ENCODE assay signal across 17 cellular contexts in the genomic region with DNA sequence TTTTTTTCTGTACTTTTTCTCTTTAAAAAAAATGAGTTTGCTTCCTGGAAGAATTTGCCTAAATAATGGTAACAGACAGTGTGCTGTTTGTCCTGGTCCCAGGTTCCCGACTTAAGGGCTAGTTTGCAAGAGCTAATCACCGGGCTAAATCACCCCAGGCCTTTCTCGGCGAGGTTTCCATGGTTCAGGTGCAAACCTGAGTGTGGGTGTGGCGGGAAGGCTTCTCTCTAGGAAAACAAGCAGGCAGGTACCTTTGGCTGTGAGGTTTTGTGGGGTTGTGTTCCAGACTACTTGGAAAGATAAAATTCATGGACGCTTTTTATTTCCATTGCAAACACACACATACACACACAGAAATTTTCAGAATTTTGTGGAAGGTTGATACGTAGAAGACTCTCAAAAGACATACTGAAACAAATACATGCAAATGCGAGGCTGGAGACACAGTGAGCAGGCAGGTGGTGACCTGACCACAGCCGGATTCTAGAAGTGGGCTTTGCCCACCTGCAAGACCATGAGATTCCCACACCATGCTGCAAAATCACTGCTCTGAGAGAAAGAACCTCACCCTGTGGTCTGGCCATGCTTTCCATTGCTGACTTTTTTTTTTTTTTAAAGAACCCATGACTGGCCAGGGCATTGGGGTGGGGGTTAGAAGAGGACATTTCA.
DNase-seq lines count a peak whose midpoint lies in the region; ATAC-seq, FAIRE-seq and TF ChIP-seq lines count a peak whose summit lies in the region.
"Had no signal": no experiment of that assay in that cellular context is flagged by ENCODE, and none has a peak within 500 bp of the region (broad histone marks: within the 10 kb centered on the region; RNA-seq: fewer than 3 reads in every experiment).

No MANE protein-coding gene starts in this region.

- ATAC-seq in GM21367 (IDR thresholded peaks at IDR 0.05; ENCODE audit: unreplicated experiment) = peak; percentile 67
- ATAC-seq in HG03039 (IDR thresholded peaks at IDR 0.05; ENCODE audit: unreplicated experiment) = peak; percentile 76
- no peak for ATAC-seq in GM21515 (IDR thresholded peaks at IDR 0.05; ENCODE audit: unreplicated experiment)
- ATAC-seq in stimulated activated effector memory CD8-positive, alpha-beta T cell treated with anti-CD3 and anti-CD28 coated beads, Interleukin-12 subunit alpha, Interleukin-12 subunit beta, amount 100 ng/mL, for 72 hours = no peak

- no peaks in the 10 kb centered on the region for H3K9me3 Mint-ChIP-seq in stimulated activated effector memory CD8-positive, alpha-beta T cell treated with anti-CD3 and anti-CD28 coated beads, Interleukin-12 subunit alpha, Interleukin-12 subunit beta, amount 100 ng/mL, for 72 hours
- H3K9me3 Mint-ChIP-seq: activated CD4-positive, alpha-beta T cell treated with anti-CD3 and anti-CD28 coated beads, Interleukin-2, amount 10 ng/mL, durations not matched to agents 7 days and 5 days; T-helper 2 cell treated with Interferon-gamma antibody and Interleukin-4, amounts not matched to agents 5 μg/mL and 100 μg/mL, for 36 hours had no signal

- no peak overlapping the region for H3K4me3 ChIP-seq in epithelial cell of esophagus (ENCODE audit: low read length)
- H3K4me3 ChIP-seq: tibial artery had no signal

- H3K4me1 Mint-ChIP-seq in stimulated activated effector memory CD8-positive, alpha-beta T cell treated with anti-CD3 and anti-CD28 coated beads, Interleukin-12 subunit alpha, Interleukin-12 subunit beta, amount 100 ng/mL, for 72 hours = no peaks in the 10 kb centered on the region
- H3K4me1 Mint-ChIP-seq: activated CD4-positive, alpha-beta T cell treated with anti-CD3 and anti-CD28 coated beads, Interleukin-2, amount 10 ng/mL, durations not matched to agents 7 days and 5 days had no signal

- TF ChIP-seq CTCF in epithelial cell of esophagus (IDR thresholded peaks at IDR 0.05; ENCODE audit: insufficient read depth, low read depth, low read length, missing control alignments) (no peak), GM13977 (IDR thresholded peaks at IDR 0.05; ENCODE audit: extremely low read depth, insufficient read depth, missing control alignments) (no peak)

- no peak overlapping the region for H3K4me3 Mint-ChIP-seq in stimulated activated effector memory CD8-positive, alpha-beta T cell treated with anti-CD3 and anti-CD28 coated beads, Interleukin-12 subunit alpha, Interleukin-12 subunit beta, amount 100 ng/mL, for 72 hours
- H3K4me3 Mint-ChIP-seq: activated CD4-positive, alpha-beta T cell treated with anti-CD3 and anti-CD28 coated beads, Interleukin-2, amount 10 ng/mL, durations not matched to agents 7 days and 5 days; T-helper 2 cell treated with Interferon-gamma antibody and Interleukin-4, amounts not matched to agents 5 μg/mL and 100 μg/mL, for 36 hours had no signal

- no peaks in the 10 kb centered on the region for H3K36me3 Mint-ChIP-seq in stimulated activated effector memory CD8-positive, alpha-beta T cell treated with anti-CD3 and anti-CD28 coated beads, Interleukin-12 subunit alpha, Interleukin-12 subunit beta, amount 100 ng/mL, for 72 hours

- in situ Hi-C loops in GM13977 (cut with MboI; ENCODE audit: low pct_unique_long_range_greater_than_20kb, low sequenced_read_pairs, unreplicated experiment) (loop anchor here (25.0 kb wide), 1 partner anchor 323 kb away; no protein-coding TSS in a partner anchor), ACHN (cut with HindIII; ENCODE audit: low pct_ligation_motif_present, low pct_unique_long_range_greater_than_20kb, low sequenced_read_pairs) (no loop called here)

- FAIRE-seq in GM18507 (lab: Jason Lieb, UNC) = peak; percentile 9

- DNase-seq in GM18507 (ENCODE audit: extremely low spot score, insufficient read length, low read depth) (no peak), epithelial cell of esophagus (ENCODE audit: low read depth) (peak; percentile 21), GM13977 (ENCODE audit: low spot score) (no peak), ACHN (no peak)
- no peak for DNase-seq in stimulated activated effector memory CD8-positive, alpha-beta T cell treated with anti-CD3 and anti-CD28 coated beads, Interleukin-12 subunit alpha, Interleukin-12 subunit beta, amount 100 ng/mL, for 72 hours (ENCODE audit: low spot score in 2 of 2)
- DNase-seq: activated CD4-positive, alpha-beta T cell treated with anti-CD3 and anti-CD28 coated beads, Interleukin-2, amount 10 ng/mL, durations not matched to agents 7 days and 5 days; activated T-cell treated with anti-CD3 and anti-CD28 coated beads, Interleukin-2, amount 50 U/mL, for 48 hours; DMS 273 treated with DMSO at 0.1 percent for 48 hours; glutamatergic neuron; KG1; kidney glomerular epithelial cell; NCI-H1694 treated with DMSO at 0.1 percent for 48 hours had no signal

- H3K27ac Mint-ChIP-seq in stimulated activated effector memory CD8-positive, alpha-beta T cell treated with anti-CD3 and anti-CD28 coated beads, Interleukin-12 subunit alpha, Interleukin-12 subunit beta, amount 100 ng/mL, for 72 hours = no peak overlapping the region
- H3K27ac Mint-ChIP-seq: activated CD4-positive, alpha-beta T cell treated with anti-CD3 and anti-CD28 coated beads, Interleukin-2, amount 10 ng/mL, durations not matched to agents 7 days and 5 days; T-helper 2 cell treated with Interferon-gamma antibody and Interleukin-4, amounts not matched to agents 5 μg/mL and 100 μg/mL, for 36 hours had no signal

Comparison
In these comparisons a context has a peak if more than half of its experiments do, and no peak if none do; other contexts are left out.
1. ATAC-seq: peak in GM21367 (single experiment) and HG03039 (single experiment); none in GM21515 (single experiment) and stimulated activated effector memory CD8-positive, alpha-beta T cell treated with anti-CD3 and anti-CD28 coated beads, Interleukin-12 subunit alpha, Interleukin-12 subunit beta, amount 100 ng/mL, for 72 hours (single experiment).